14 cellular contexts compared by ENCODE assay signal in genomic region chrX:109440475-109440874, GRCh38. TPM values are rescaled to one million over a fixed set of nuclear protein-coding genes. Genes with fewer than 3 reads are reported as not detected.
DNase-seq lines count a peak whose midpoint lies in the region; ATAC-seq, FAIRE-seq and TF ChIP-seq lines count a peak whose summit lies in the region.
"Had no signal": no experiment of that assay in that cellular context is flagged by ENCODE, and none has a peak within 500 bp of the region (broad histone marks: within the 10 kb centered on the region; RNA-seq: fewer than 3 reads in every experiment).

No MANE protein-coding gene starts in this region.

- peak; percentile 84 for ATAC-seq in GM21381 (IDR thresholded peaks at IDR 0.05; ENCODE audit: unreplicated experiment)
- ATAC-seq in HG03060 (IDR thresholded peaks at IDR 0.05; ENCODE audit: low read depth, unreplicated experiment): peak; percentile 82
- no peak for ATAC-seq in HG03439 (IDR thresholded peaks at IDR 0.05; ENCODE audit: unreplicated experiment)
- ATAC-seq: left colon had no signal

- no peaks in the 10 kb centered on the region for H3K36me3 Mint-ChIP-seq in type B pancreatic cell

- no peak overlapping the region for H3K4me3 Mint-ChIP-seq in type B pancreatic cell

- no peaks in the 10 kb centered on the region for H3K27me3 Mint-ChIP-seq in type B pancreatic cell

- no peaks in the 10 kb centered on the region for H3K4me1 Mint-ChIP-seq in type B pancreatic cell (ENCODE audit: unreplicated experiment)

- DNase-seq in GM12891 (ENCODE audit: insufficient read length, low spot score) (no peak), NOMO-1 treated with dmso at 0.1 percent for 144 hours (lab: John Stamatoyannopoulos, UW; ENCODE audit: unreplicated experiment) (peak; percentile 35), HK-2 (ENCODE audit: unreplicated experiment) (no peak), type B pancreatic cell (ENCODE audit: extremely low spot score, unreplicated experiment) (no peak)
- no peak for DNase-seq in activated CD4-positive, alpha-beta T cell treated with anti-CD3 and anti-CD28 coated beads, Interleukin-2, amount 50 U/mL, for 1 hour
- DNase-seq: foreskin melanocyte, left colon, NCI-H2029, RPMI8226 had no signal

- FAIRE-seq in GM12891 (lab: Jason Lieb, UNC): peak; percentile 26
- FAIRE-seq: GM19239 had no signal

- no peak for TF ChIP-seq POLR2A in GM12891 (IDR thresholded peaks at IDR 0.05; ENCODE audit: low read depth, low read length)

- H3K9me3 Mint-ChIP-seq in type B pancreatic cell: no peaks in the 10 kb centered on the region

- no peak for TF ChIP-seq CTCF in type B pancreatic cell (conservative IDR thresholded peaks at IDR 0.05)

- no peak overlapping the region for H3K27ac Mint-ChIP-seq in type B pancreatic cell

TF ChIP-seq in GM12891, 5 proteins besides CTCF, POLR2A, EP300 and RAD21:
- no peak for TF ChIP-seq POLR2AphosphoS5 (IDR thresholded peaks at IDR 0.05; ENCODE audit: low read depth, low read length)
- TF ChIP-seq TAF1 (IDR thresholded peaks at IDR 0.05; ENCODE audit: low read depth, low read length): no peak
- TF ChIP-seq POU2F2 (IDR thresholded peaks at IDR 0.05; ENCODE audit: low read depth, low read length): no peak
- TF ChIP-seq SPI1 (IDR thresholded peaks at IDR 0.05; ENCODE audit: low read depth, low read length): no peak
- TF ChIP-seq PAX5 (IDR thresholded peaks at IDR 0.05; ENCODE audit: insufficient read depth, low read length, severe bottlenecking): no peak

RNA-seq across cellular contexts. Expression of gene GUCY2F, which starts 41.4 kb away (rescaled TPM):
- not detected for polyA plus RNA-seq in GM12891 (2012; ENCODE audit: low read depth, missing spikeins)
- 0.39 TPM in 1 of 2 replicates, not detected in the other for total RNA-seq in type B pancreatic cell (ENCODE audit: low replicate concordance)
- total RNA-seq: left colon had no signal
- polyA plus RNA-seq: neural cell had no signal
